In genomic region chr5:100827481-100827889, GRCh38 we compare ENCODE assay signal across 8 cellular contexts.
A peak's percentile ranks its signal among the peaks of the same experiment; 100 is the strongest.
DNase-seq lines count a peak whose midpoint lies in the region; ATAC-seq, FAIRE-seq and TF ChIP-seq lines count a peak whose summit lies in the region.

No MANE protein-coding gene starts in this region.

- H3K4me3 ChIP-seq in GM08714 (ENCODE audit: low read length) (peak overlapping the region; percentile 18; the same call in 1 of the 2 replicates), lower lobe of right lung (no peak overlapping the region)

- no peak for FAIRE-seq in GM19239 (lab: Jason Lieb, UNC)

- H3K27ac ChIP-seq in lower lobe of right lung = peak overlapping the region; percentile 58

- H3K27me3 ChIP-seq in lower lobe of right lung (ENCODE audit: low read depth) = no peaks in the 10 kb centered on the region

- no peak for TF ChIP-seq CTCF in lower lobe of right lung (IDR thresholded peaks at IDR 0.05)

- no peaks in the 10 kb centered on the region for H3K36me3 ChIP-seq in lower lobe of right lung

- peak; percentile 34 for ATAC-seq in GM21423 (IDR thresholded peaks at IDR 0.05; ENCODE audit: unreplicated experiment)
- peak; percentile 26 to 42 for ATAC-seq in lower lobe of right lung

- no peaks in the 10 kb centered on the region for H3K9me3 ChIP-seq in lower lobe of right lung

- peak; percentile 12 for DNase-seq in HS-27A (ENCODE audit: low read depth)
- DNase-seq in SW 1271 (lab: John Stamatoyannopoulos, UW) = peak; percentile 53 to 72
- no peak for DNase-seq in lower lobe of right lung
- DNase-seq in GM19239 (ENCODE audit: insufficient read length, low spot score) = no peak
- no peak for DNase-seq in HK-2 (ENCODE audit: unreplicated experiment)
- DNase-seq in activated naive CD4-positive, alpha-beta T cell treated with Interleukin-2 at 50 U/mL for 16 hours = no peak

- peaks cover 18% of the 10 kb centered on the region for H3K4me1 ChIP-seq in lower lobe of right lung

- intact Hi-C loops in lower lobe of right lung (cut with DNase I) = no loop called here

Comparison
In these comparisons a context has a peak if more than half of its experiments do, and no peak if none do; other contexts are left out.
1. DNase-seq: peak in HS-27A (single experiment) and SW 1271 (2 of 2); none in lower lobe of right lung (single experiment), GM19239 (single experiment), HK-2 (single experiment) and activated naive CD4-positive, alpha-beta T cell treated with Interleukin-2 at 50 U/mL for 16 hours (single experiment).